In genomic region chr1:224054611-224055010, GRCh38 we compare ENCODE assay signal across 19 cellular contexts.
"Had no signal": no experiment of that assay in that cellular context is flagged by ENCODE, and none has a peak within 500 bp of the region (broad histone marks: within the 10 kb centered on the region; RNA-seq: fewer than 3 reads in every experiment).

No MANE protein-coding gene starts in this region.

- ATAC-seq: activated CD4-positive, CD25-positive, alpha-beta regulatory T cell treated with anti-CD3 and anti-CD28 coated beads, Interleukin-2, amount 50 U/mL, for 24 hours; effector memory CD8-positive, alpha-beta T cell; left lung; naive thymus-derived CD8-positive, alpha-beta T cell; pancreas; stimulated activated effector memory CD8-positive, alpha-beta T cell treated with anti-CD3 and anti-CD28 coated beads, Interleukin-12 subunit alpha, Interleukin-12 subunit beta, amount 100 ng/mL, for 72 hours; T-cell had no signal

- H3K36me3 ChIP-seq: brain microvascular endothelial cell, left lung, pancreas, thyroid gland had no signal

- H3K4me1 ChIP-seq: left lung, pancreas, thyroid gland had no signal

- FAIRE-seq: frontal cortex, pancreas, urothelium cell line had no signal

- H3K4me3 ChIP-seq: left lung, pancreas, thyroid gland had no signal

- H3K9me3 ChIP-seq: left lung, pancreas, thyroid gland had no signal

- H3K27me3 ChIP-seq: brain microvascular endothelial cell, left lung, pancreas, thyroid gland had no signal

- H3K27ac ChIP-seq: brain microvascular endothelial cell, left lung, pancreas, thyroid gland had no signal

- DNase-seq: activated CD4-positive, alpha-beta T cell treated with anti-CD3 and anti-CD28 coated beads, Interleukin-2, amount 50 U/mL, for 1 hour; activated naive CD4-positive, alpha-beta T cell; activated naive CD8-positive, alpha-beta T cell treated with anti-CD3 and anti-CD28 coated beads, Interleukin-2, amount 10 ng/mL, durations not matched to agents 7 days and 5 days; anterior cingulate cortex; brain microvascular endothelial cell; effector memory CD8-positive, alpha-beta T cell; erythroblast; islet precursor cell; left lung; naive thymus-derived CD8-positive, alpha-beta T cell; pancreas; retina; T-cell; T-helper 9 cell; thyroid gland had no signal
